In genomic region chr1:63617450-63617849, GRCh38 we compare ENCODE assay signal across 22 cellular contexts.
"Had no signal": no experiment of that assay in that cellular context is flagged by ENCODE, and none has a peak within 500 bp of the region (broad histone marks: within the 10 kb centered on the region; RNA-seq: fewer than 3 reads in every experiment).

No MANE protein-coding gene starts in this region.

- H3K4me3 ChIP-seq: colonic mucosa, lung, right atrium auricular region, suprapubic skin, transverse colon, vagina had no signal

- H3K4me1 ChIP-seq: colonic mucosa had no signal

- H3K27ac ChIP-seq: colonic mucosa, right atrium auricular region, suprapubic skin, transverse colon, vagina had no signal

- ATAC-seq: activated CD4-positive, alpha-beta T cell treated with anti-CD3 and anti-CD28 coated beads for 36 hours; left lobe of liver; stimulated activated naive CD8-positive, alpha-beta T cell treated with anti-CD3 and anti-CD28 coated beads, Interleukin-15, amount 100 ng/mL, for 72 hours; T-helper 17 cell had no signal

- DNase-seq: activated CD4-positive, alpha-beta memory T cell treated with anti-CD3 and anti-CD28 coated beads for 36 hours; activated CD4-positive, alpha-beta T cell treated with anti-CD3 and anti-CD28 coated beads for 36 hours; activated gamma-delta T cell treated with Interleukin-2 at 50 U/mL for 16 hours; activated T-cell treated with anti-CD3 and anti-CD28 coated beads for 4 hours; amniotic stem cell; colonic mucosa; foreskin melanocyte; hypothalamus; kidney; midbrain; nephron progenitor cell; occipital lobe; small intestine; stimulated activated CD4-positive, alpha-beta T cell treated with anti-CD3 and anti-CD28 coated beads, Interleukin-4, amount 100 ng/mL, for 1 hour; stimulated activated naive CD8-positive, alpha-beta T cell treated with anti-CD3 and anti-CD28 coated beads, Interleukin-15, amount 100 ng/mL, for 72 hours; T-helper 17 cell; transverse colon had no signal

- H3K9me3 ChIP-seq: colonic mucosa, right atrium auricular region, suprapubic skin, transverse colon, vagina had no signal

- H3K36me3 ChIP-seq: colonic mucosa, right atrium auricular region, suprapubic skin, transverse colon, vagina had no signal

- H3K27me3 ChIP-seq: colonic mucosa, right atrium auricular region, suprapubic skin, transverse colon, vagina had no signal
